Comparison of ENCODE assay signal across 17 cellular contexts in genomic region chr10:102997998-102998397, GRCh38.
DNase-seq lines count a peak whose midpoint lies in the region; ATAC-seq and TF ChIP-seq lines count a peak whose summit lies in the region.
"Had no signal": no experiment of that assay in that cellular context is flagged by ENCODE, and none has a peak within 500 bp of the region (broad histone marks: within the 10 kb centered on the region; RNA-seq: fewer than 3 reads in every experiment).

No MANE protein-coding gene starts in this region.

- TF ChIP-seq CTCF in left lung (IDR thresholded peaks at IDR 0.05) (no peak), spleen (IDR thresholded peaks at IDR 0.05 in 8 of 11, conservative IDR thresholded peaks at IDR 0.05 in 3 of 11) (no peak)

- peak; percentile 52 for ATAC-seq in GM21529 (IDR thresholded peaks at IDR 0.05; ENCODE audit: unreplicated experiment)
- peak; percentile 47 for ATAC-seq in left lung

- H3K4me3 ChIP-seq in left lung (no peak overlapping the region), spleen (no peak overlapping the region)
- H3K4me3 ChIP-seq: pancreas had no signal

- 65 to 82% (median 74%) methylated on average over 1 of the region's 1 CpG for WGBS in spleen, 5 donors

- no peak for TF ChIP-seq POLR2A in spleen (IDR thresholded peaks at IDR 0.05)

- intact Hi-C loops in left lung (cut with DNase I), result no loop called here
- intact Hi-C loops in spleen (cut with DNase I; ENCODE audit: low total_unique reads), result no loop called here

- H3K9me3 ChIP-seq in left lung (no peaks in the 10 kb centered on the region), spleen (no peaks in the 10 kb centered on the region)
- H3K9me3 ChIP-seq: pancreas, SK-N-SH had no signal

- no peak overlapping the region for H3K27ac ChIP-seq in left lung
- no peak overlapping the region for H3K27ac ChIP-seq in spleen
- H3K27ac ChIP-seq: pancreas, VCaP had no signal

- no peaks in the 10 kb centered on the region for H3K27me3 ChIP-seq in left lung
- no peaks in the 10 kb centered on the region for H3K27me3 ChIP-seq in spleen (replicated peaks in 1 of 7)
- H3K27me3 ChIP-seq: pancreas had no signal

- H3K36me3 ChIP-seq in left lung (no peaks in the 10 kb centered on the region), spleen (no peaks in the 10 kb centered on the region)
- H3K36me3 ChIP-seq: pancreas had no signal

- no peaks in the 10 kb centered on the region for H3K4me1 ChIP-seq in left lung
- peaks cover 0 to 6% (median 0%) of the 10 kb centered on the region in 6 donors for H3K4me1 ChIP-seq in spleen
- H3K4me1 ChIP-seq: pancreas had no signal

- DNase-seq in NCI-H1417 (lab: John Stamatoyannopoulos, UW) (peak in 2 of 3 experiments; percentile 18 to 57), NCI-H1417 treated with DMSO at 0.1 percent for 48 hours (lab: John Stamatoyannopoulos, UW) (no peak), HuH-7.5 (ENCODE audit: low spot score) (peak; percentile 31), left lung (no peak), spleen (no peak), T-helper 9 cell (no peak)
- DNase-seq in activated naive CD4-positive, alpha-beta T cell treated with anti-CD3 and anti-CD28 coated beads, Interleukin-2, amount 50 U/mL, for 16 hours, result no peak
- DNase-seq: 8988T; activated CD8-positive, alpha-beta memory T cell treated with anti-CD3 and anti-CD28 coated beads, Interleukin-2, amount 50 U/mL, for 4 hours; CD4-positive, alpha-beta T cell; midbrain; NCI-H345; OCI-M1; pancreas; SK-N-SH had no signal

Comparison
In these comparisons a context has a peak if more than half of its experiments do, and no peak if none do; other contexts are left out.
1. DNase-seq: peak in NCI-H1417 (2 of 3) and HuH-7.5 (single experiment); none in NCI-H1417 treated with DMSO at 0.1 percent for 48 hours (single experiment), left lung (0 of 2), spleen (single experiment), activated naive CD4-positive, alpha-beta T cell treated with anti-CD3 and anti-CD28 coated beads, Interleukin-2, amount 50 U/mL, for 16 hours (single experiment) and T-helper 9 cell (single experiment).